In the genomic region with DNA sequence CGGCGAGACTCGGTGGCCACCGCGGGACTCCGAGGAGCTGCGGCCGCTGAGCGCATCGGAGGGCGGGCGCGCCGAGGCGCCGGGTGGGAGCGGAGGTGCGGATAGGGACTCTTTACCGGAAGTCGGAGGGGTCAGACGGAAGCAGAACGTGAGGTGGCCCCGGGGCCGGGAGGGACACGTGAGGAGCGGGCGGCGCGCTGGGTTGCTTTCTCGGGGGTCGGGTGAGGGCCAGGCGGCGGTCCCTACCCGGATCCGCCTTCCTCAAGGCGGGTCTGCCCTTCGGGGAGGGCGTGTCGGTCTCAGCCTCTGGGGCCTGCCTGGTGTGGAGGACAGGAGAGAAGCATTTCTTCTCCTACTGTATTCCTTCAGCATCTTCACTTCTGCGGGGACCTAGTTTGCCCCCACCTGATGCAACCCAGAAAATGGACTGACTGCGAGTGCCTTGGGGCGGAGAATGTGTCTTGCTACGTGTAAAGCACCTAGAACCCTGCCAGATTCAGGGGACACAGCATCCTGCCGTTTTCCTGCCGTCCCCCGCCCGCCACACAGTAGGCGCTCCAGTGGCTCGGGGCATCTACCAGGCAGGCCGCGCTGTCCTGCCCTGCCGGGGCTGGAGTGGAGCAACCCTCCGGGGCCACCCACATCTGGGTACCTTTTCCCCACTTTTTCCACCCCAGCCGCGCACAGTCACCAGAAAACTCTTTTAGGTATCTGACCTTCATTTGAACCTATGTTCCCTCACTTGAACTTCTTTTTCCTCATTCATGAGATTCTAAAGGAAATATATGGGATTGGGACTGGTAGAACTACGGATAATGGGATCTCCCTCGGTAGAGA, we compare ENCODE assay signal across 8 cellular contexts. TPM values are rescaled to one million over a fixed set of nuclear protein-coding genes. Genes with fewer than 3 reads are reported as not detected.
DNase-seq lines count a peak whose midpoint lies in the region; ATAC-seq and TF ChIP-seq lines count a peak whose summit lies in the region.

No MANE protein-coding gene starts in this region.

- TF ChIP-seq CTCF in GM06990 (IDR thresholded peaks at IDR 0.05; ENCODE audit: insufficient read depth, low read length, poor library complexity, severe bottlenecking) (no peak), osteocyte (IDR thresholded peaks at IDR 0.05) (peak; percentile 23), thoracic aorta (IDR thresholded peaks at IDR 0.05) (no peak)

- H3K27me3 ChIP-seq in GM06990 (replicated peaks; ENCODE audit: control insufficient read depth, insufficient read depth, low read length), result no peaks in the 10 kb centered on the region
- no peaks in the 10 kb centered on the region for H3K27me3 ChIP-seq in thoracic aorta (replicated peaks; ENCODE audit: insufficient read depth)

- H3K27ac ChIP-seq in thoracic aorta, result peak overlapping the region; percentile 93 to 94

- H3K27ac Mint-ChIP-seq in activated naive CD8-positive, alpha-beta T cell treated with anti-CD3 and anti-CD28 coated beads, Interleukin-2, amount 10 ng/mL, durations not matched to agents 7 days and 5 days, result peak overlapping the region; percentile 83
- peak overlapping the region; percentile 79 for H3K27ac Mint-ChIP-seq in osteocyte (ENCODE audit: unreplicated experiment)

- no peaks in the 10 kb centered on the region for H3K9me3 ChIP-seq in thoracic aorta

- H3K36me3 ChIP-seq in GM06990 (ENCODE audit: control insufficient read depth, insufficient read depth, low read length) (no peaks in the 10 kb centered on the region), thoracic aorta (no peaks in the 10 kb centered on the region)

- intact Hi-C loops in Right ventricle myocardium inferior (cut with DNase I), result loop anchor here (5.0 kb wide), 3 partner anchors 37 to 187 kb away; no protein-coding TSS in a partner anchor

- H3K9me3 Mint-ChIP-seq in activated naive CD8-positive, alpha-beta T cell treated with anti-CD3 and anti-CD28 coated beads, Interleukin-2, amount 10 ng/mL, durations not matched to agents 7 days and 5 days, result no peaks in the 10 kb centered on the region
- no peaks in the 10 kb centered on the region for H3K9me3 Mint-ChIP-seq in osteocyte (ENCODE audit: unreplicated experiment)

- peaks cover 16 to 33% of the 10 kb centered on the region in 2 donors for H3K4me1 ChIP-seq in thoracic aorta (ENCODE audit: control insufficient read depth in 1 of 2, low read depth in 2 of 2)

- ATAC-seq in HG02571 (IDR thresholded peaks at IDR 0.05; ENCODE audit: unreplicated experiment) (peak; percentile 61), SK-N-SH treated with all-trans-retinoic acid at 6 μM for 48 hours (peak; percentile 89), Right ventricle myocardium inferior (peak; percentile 92), thoracic aorta (ENCODE audit: insufficient number of reproducible peaks, low FRiP score, low read depth) (peak; percentile 84)
- ATAC-seq in activated naive CD8-positive, alpha-beta T cell treated with anti-CD3 and anti-CD28 coated beads, Interleukin-2, amount 10 ng/mL, durations not matched to agents 7 days and 5 days (ENCODE audit: low read depth), result peak; percentile 83

- H3K27me3 Mint-ChIP-seq in activated naive CD8-positive, alpha-beta T cell treated with anti-CD3 and anti-CD28 coated beads, Interleukin-2, amount 10 ng/mL, durations not matched to agents 7 days and 5 days, result no peaks in the 10 kb centered on the region
- no peaks in the 10 kb centered on the region for H3K27me3 Mint-ChIP-seq in osteocyte (ENCODE audit: unreplicated experiment)

- H3K4me1 Mint-ChIP-seq in activated naive CD8-positive, alpha-beta T cell treated with anti-CD3 and anti-CD28 coated beads, Interleukin-2, amount 10 ng/mL, durations not matched to agents 7 days and 5 days, result peaks cover 21% of the 10 kb centered on the region
- H3K4me1 Mint-ChIP-seq in osteocyte (ENCODE audit: unreplicated experiment), result peaks cover 30% of the 10 kb centered on the region

- no peaks in the 10 kb centered on the region for H3K36me3 Mint-ChIP-seq in activated naive CD8-positive, alpha-beta T cell treated with anti-CD3 and anti-CD28 coated beads, Interleukin-2, amount 10 ng/mL, durations not matched to agents 7 days and 5 days
- H3K36me3 Mint-ChIP-seq in osteocyte (ENCODE audit: unreplicated experiment), result no peaks in the 10 kb centered on the region

- H3K4me3 ChIP-seq in GM06990 (replicated peaks; ENCODE audit: low read depth, low read length) (peak overlapping the region; percentile 91), thoracic aorta (peak overlapping the region; percentile 98)

- POLR2A ChIA-PET in activated naive CD8-positive, alpha-beta T cell treated with anti-CD3 and anti-CD28 coated beads, Interleukin-2, amount 10 ng/mL, durations not matched to agents 7 days and 5 days (lab: Charles Lee), result interaction anchor here (0.7 to 1.2 kb wide), 2 partner anchors 86 to 142 kb away, joined by 3 to 6 read pairs; a partner anchor contains a TSS

- DNase-seq in GM06990 (ENCODE audit: extremely low read depth, insufficient read length) (peak; percentile 95), NCI-H1048 (lab: John Stamatoyannopoulos, UW) (peak; percentile 70), Right ventricle myocardium inferior (ENCODE audit: missing footprints) (peak; percentile 94), osteocyte (ENCODE audit: extremely low spot score, unreplicated experiment) (peak; percentile 96), thoracic aorta (ENCODE audit: low spot score) (peak; percentile 69)
- peak; percentile 91 for DNase-seq in activated naive CD8-positive, alpha-beta T cell treated with anti-CD3 and anti-CD28 coated beads, Interleukin-2, amount 10 ng/mL, durations not matched to agents 7 days and 5 days

- H3K4me3 Mint-ChIP-seq in activated naive CD8-positive, alpha-beta T cell treated with anti-CD3 and anti-CD28 coated beads, Interleukin-2, amount 10 ng/mL, durations not matched to agents 7 days and 5 days, result peak overlapping the region; percentile 75
- H3K4me3 Mint-ChIP-seq in osteocyte (ENCODE audit: unreplicated experiment), result peak overlapping the region; percentile 81

TF ChIP-seq in SK-N-SH treated with all-trans-retinoic acid at 6 μM for 48 hours, 23 proteins besides CTCF, POLR2A, EP300 and RAD21 (continues in another document):
- no peak for TF ChIP-seq ZC3H10 (CRISPR knock-in tag; IDR thresholded peaks at IDR 0.05)
- 0 out of 2 replicates have a peak, but pooled peaks have one; percentile 16 for TF ChIP-seq CSDC2 (CRISPR knock-in tag; IDR thresholded peaks at IDR 0.05)
- TF ChIP-seq OSR1 (CRISPR knock-in tag; IDR thresholded peaks at IDR 0.05), result no peak
- TF ChIP-seq, protein P1, sequence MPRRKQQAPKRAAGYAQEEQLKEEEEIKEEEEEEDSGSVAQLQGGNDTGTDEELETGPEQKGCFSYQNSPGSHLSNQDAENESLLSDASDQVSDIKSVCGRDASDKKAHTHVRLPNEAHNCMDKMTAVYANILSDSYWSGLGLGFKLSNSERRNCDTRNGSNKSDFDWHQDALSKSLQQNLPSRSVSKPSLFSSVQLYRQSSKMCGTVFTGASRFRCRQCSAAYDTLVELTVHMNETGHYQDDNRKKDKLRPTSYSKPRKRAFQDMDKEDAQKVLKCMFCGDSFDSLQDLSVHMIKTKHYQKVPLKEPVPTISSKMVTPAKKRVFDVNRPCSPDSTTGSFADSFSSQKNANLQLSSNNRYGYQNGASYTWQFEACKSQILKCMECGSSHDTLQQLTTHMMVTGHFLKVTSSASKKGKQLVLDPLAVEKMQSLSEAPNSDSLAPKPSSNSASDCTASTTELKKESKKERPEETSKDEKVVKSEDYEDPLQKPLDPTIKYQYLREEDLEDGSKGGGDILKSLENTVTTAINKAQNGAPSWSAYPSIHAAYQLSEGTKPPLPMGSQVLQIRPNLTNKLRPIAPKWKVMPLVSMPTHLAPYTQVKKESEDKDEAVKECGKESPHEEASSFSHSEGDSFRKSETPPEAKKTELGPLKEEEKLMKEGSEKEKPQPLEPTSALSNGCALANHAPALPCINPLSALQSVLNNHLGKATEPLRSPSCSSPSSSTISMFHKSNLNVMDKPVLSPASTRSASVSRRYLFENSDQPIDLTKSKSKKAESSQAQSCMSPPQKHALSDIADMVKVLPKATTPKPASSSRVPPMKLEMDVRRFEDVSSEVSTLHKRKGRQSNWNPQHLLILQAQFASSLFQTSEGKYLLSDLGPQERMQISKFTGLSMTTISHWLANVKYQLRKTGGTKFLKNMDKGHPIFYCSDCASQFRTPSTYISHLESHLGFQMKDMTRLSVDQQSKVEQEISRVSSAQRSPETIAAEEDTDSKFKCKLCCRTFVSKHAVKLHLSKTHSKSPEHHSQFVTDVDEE (CRISPR knock-in tag; IDR thresholded peaks at IDR 0.05), result no peak
- TF ChIP-seq ZNF565 (CRISPR knock-in tag; conservative IDR thresholded peaks at IDR 0.05; ENCODE audit: low read depth), result no peak
- TF ChIP-seq ESRRG (CRISPR knock-in tag; IDR thresholded peaks at IDR 0.05), result no peak
- TF ChIP-seq, protein P2, sequence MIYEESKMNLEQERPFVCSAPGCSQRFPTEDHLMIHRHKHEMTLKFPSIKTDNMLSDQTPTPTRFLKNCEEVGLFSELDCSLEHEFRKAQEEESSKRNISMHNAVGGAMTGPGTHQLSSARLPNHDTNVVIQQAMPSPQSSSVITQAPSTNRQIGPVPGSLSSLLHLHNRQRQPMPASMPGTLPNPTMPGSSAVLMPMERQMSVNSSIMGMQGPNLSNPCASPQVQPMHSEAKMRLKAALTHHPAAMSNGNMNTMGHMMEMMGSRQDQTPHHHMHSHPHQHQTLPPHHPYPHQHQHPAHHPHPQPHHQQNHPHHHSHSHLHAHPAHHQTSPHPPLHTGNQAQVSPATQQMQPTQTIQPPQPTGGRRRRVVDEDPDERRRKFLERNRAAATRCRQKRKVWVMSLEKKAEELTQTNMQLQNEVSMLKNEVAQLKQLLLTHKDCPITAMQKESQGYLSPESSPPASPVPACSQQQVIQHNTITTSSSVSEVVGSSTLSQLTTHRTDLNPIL (CRISPR knock-in tag; IDR thresholded peaks at IDR 0.05; ENCODE audit: low read depth), result no peak
- TF ChIP-seq ARNTL (CRISPR knock-in tag; IDR thresholded peaks at IDR 0.05; ENCODE audit: borderline replicate concordance, low read depth), result peak; percentile 60; the same call in 1 of the 2 replicates

RNA-seq across cellular contexts. Expression of a gene that starts 0.6 kb away (rescaled TPM):
- 10 to 100 TPM; 37.2 to 42.3 TPM for total RNA-seq in activated naive CD8-positive, alpha-beta T cell treated with anti-CD3 and anti-CD28 coated beads, Interleukin-2, amount 10 ng/mL, durations not matched to agents 7 days and 5 days
- 48.4 TPM for total RNA-seq in Right ventricle myocardium inferior
- total RNA-seq in osteocyte, result 76.7 and 78.9 TPM in 2 replicates
- 100 to 1,000 TPM in 1 of 2 donors, 10 to 100 TPM in 1; 81.0 to 109 TPM for total RNA-seq in thoracic aorta

Comparison
In these comparisons a context has a peak if more than half of its experiments do, and no peak if none do; other contexts are left out.
1. Peak in every context shown above with its lines: DNase-seq, ATAC-seq, H3K4me3 ChIP-seq and H3K27ac ChIP-seq.